In genomic region chr16:69141936-69142335, GRCh38 we compare ENCODE assay signal across 14 cellular contexts. TPM values are rescaled to one million over a fixed set of nuclear protein-coding genes. Genes with fewer than 3 reads are reported as not detected.
DNase-seq lines count a peak whose midpoint lies in the region; ATAC-seq and TF ChIP-seq lines count a peak whose summit lies in the region.
"Had no signal": no experiment of that assay in that cellular context is flagged by ENCODE, and none has a peak within 500 bp of the region (broad histone marks: within the 10 kb centered on the region; RNA-seq: fewer than 3 reads in every experiment).

No MANE protein-coding gene starts in this region.

- no peak for DNase-seq in activated naive CD8-positive, alpha-beta T cell treated with anti-CD3 and anti-CD28 coated beads, Interleukin-2, amount 10 ng/mL, durations not matched to agents 7 days and 5 days
- no peak for DNase-seq in activated naive CD8-positive, alpha-beta T cell treated with anti-CD3 and anti-CD28 coated beads, Interleukin-2, amount 50 U/mL, for 24 hours
- DNase-seq in epithelial cell of proximal tubule (ENCODE audit: low read depth) (peak; percentile 90), left kidney (ENCODE audit: low read depth, low spot score) (peak; percentile 9), GOT3 (lab: John Stamatoyannopoulos, UW) (no peak), cerebellar cortex (ENCODE audit: low spot score) (no peak)
- no peak for DNase-seq in stimulated activated effector memory CD8-positive, alpha-beta T cell treated with anti-CD3 and anti-CD28 coated beads, Interleukin-12 subunit alpha, Interleukin-12 subunit beta, amount 100 ng/mL, for 72 hours (ENCODE audit: low spot score in 2 of 2)
- DNase-seq: AML-193, DMS53, GF-D8, GM23248, H7 had no signal

- POLR2A ChIA-PET in activated naive CD8-positive, alpha-beta T cell treated with anti-CD3 and anti-CD28 coated beads, Interleukin-2, amount 10 ng/mL, durations not matched to agents 7 days and 5 days (lab: Charles Lee) = no interaction called here

- no peak for ATAC-seq in activated naive CD8-positive, alpha-beta T cell treated with anti-CD3 and anti-CD28 coated beads, Interleukin-2, amount 10 ng/mL, durations not matched to agents 7 days and 5 days (ENCODE audit: low read depth)
- no peak for ATAC-seq in activated naive CD8-positive, alpha-beta T cell treated with anti-CD3 and anti-CD28 coated beads, Interleukin-2, amount 50 U/mL, for 24 hours
- ATAC-seq in stimulated activated effector memory CD8-positive, alpha-beta T cell treated with anti-CD3 and anti-CD28 coated beads, Interleukin-12 subunit alpha, Interleukin-12 subunit beta, amount 100 ng/mL, for 72 hours = no peak
- ATAC-seq in HG02973 (IDR thresholded peaks at IDR 0.05; ENCODE audit: unreplicated experiment) = no peak

- H3K27me3 Mint-ChIP-seq in activated naive CD8-positive, alpha-beta T cell treated with anti-CD3 and anti-CD28 coated beads, Interleukin-2, amount 10 ng/mL, durations not matched to agents 7 days and 5 days = no peaks in the 10 kb centered on the region
- H3K27me3 Mint-ChIP-seq in activated naive CD8-positive, alpha-beta T cell treated with anti-CD3 and anti-CD28 coated beads, Interleukin-2, amount 50 U/mL, for 24 hours = no peaks in the 10 kb centered on the region

- peaks cover 28% of the 10 kb centered on the region for H3K36me3 Mint-ChIP-seq in activated naive CD8-positive, alpha-beta T cell treated with anti-CD3 and anti-CD28 coated beads, Interleukin-2, amount 10 ng/mL, durations not matched to agents 7 days and 5 days
- peaks cover 73% of the 10 kb centered on the region for H3K36me3 Mint-ChIP-seq in activated naive CD8-positive, alpha-beta T cell treated with anti-CD3 and anti-CD28 coated beads, Interleukin-2, amount 50 U/mL, for 24 hours (ENCODE audit: low read depth)
- H3K36me3 Mint-ChIP-seq in stimulated activated effector memory CD8-positive, alpha-beta T cell treated with anti-CD3 and anti-CD28 coated beads, Interleukin-12 subunit alpha, Interleukin-12 subunit beta, amount 100 ng/mL, for 72 hours = peaks cover 100% of the 10 kb centered on the region

- H3K4me3 Mint-ChIP-seq in activated naive CD8-positive, alpha-beta T cell treated with anti-CD3 and anti-CD28 coated beads, Interleukin-2, amount 10 ng/mL, durations not matched to agents 7 days and 5 days = no peak overlapping the region
- no peak overlapping the region for H3K4me3 Mint-ChIP-seq in activated naive CD8-positive, alpha-beta T cell treated with anti-CD3 and anti-CD28 coated beads, Interleukin-2, amount 50 U/mL, for 24 hours
- H3K4me3 Mint-ChIP-seq in stimulated activated effector memory CD8-positive, alpha-beta T cell treated with anti-CD3 and anti-CD28 coated beads, Interleukin-12 subunit alpha, Interleukin-12 subunit beta, amount 100 ng/mL, for 72 hours = no peak overlapping the region

- no peak for TF ChIP-seq CTCF in epithelial cell of proximal tubule (conservative IDR thresholded peaks at IDR 0.05; ENCODE audit: low read depth, low read length)

- no peaks in the 10 kb centered on the region for H3K9me3 Mint-ChIP-seq in activated naive CD8-positive, alpha-beta T cell treated with anti-CD3 and anti-CD28 coated beads, Interleukin-2, amount 10 ng/mL, durations not matched to agents 7 days and 5 days
- H3K9me3 Mint-ChIP-seq in activated naive CD8-positive, alpha-beta T cell treated with anti-CD3 and anti-CD28 coated beads, Interleukin-2, amount 50 U/mL, for 24 hours = no peaks in the 10 kb centered on the region
- no peaks in the 10 kb centered on the region for H3K9me3 Mint-ChIP-seq in stimulated activated effector memory CD8-positive, alpha-beta T cell treated with anti-CD3 and anti-CD28 coated beads, Interleukin-12 subunit alpha, Interleukin-12 subunit beta, amount 100 ng/mL, for 72 hours

- H3K4me1 Mint-ChIP-seq in activated naive CD8-positive, alpha-beta T cell treated with anti-CD3 and anti-CD28 coated beads, Interleukin-2, amount 10 ng/mL, durations not matched to agents 7 days and 5 days = peaks cover 8% of the 10 kb centered on the region
- H3K4me1 Mint-ChIP-seq in activated naive CD8-positive, alpha-beta T cell treated with anti-CD3 and anti-CD28 coated beads, Interleukin-2, amount 50 U/mL, for 24 hours = peaks cover 5% of the 10 kb centered on the region
- H3K4me1 Mint-ChIP-seq in stimulated activated effector memory CD8-positive, alpha-beta T cell treated with anti-CD3 and anti-CD28 coated beads, Interleukin-12 subunit alpha, Interleukin-12 subunit beta, amount 100 ng/mL, for 72 hours = peaks cover 5% of the 10 kb centered on the region

- peak overlapping the region; percentile 24 for H3K27ac Mint-ChIP-seq in activated naive CD8-positive, alpha-beta T cell treated with anti-CD3 and anti-CD28 coated beads, Interleukin-2, amount 10 ng/mL, durations not matched to agents 7 days and 5 days
- no peak overlapping the region for H3K27ac Mint-ChIP-seq in activated naive CD8-positive, alpha-beta T cell treated with anti-CD3 and anti-CD28 coated beads, Interleukin-2, amount 50 U/mL, for 24 hours
- peak overlapping the region; percentile 58 for H3K27ac Mint-ChIP-seq in stimulated activated effector memory CD8-positive, alpha-beta T cell treated with anti-CD3 and anti-CD28 coated beads, Interleukin-12 subunit alpha, Interleukin-12 subunit beta, amount 100 ng/mL, for 72 hours

- H3K4me3 ChIP-seq in epithelial cell of proximal tubule (ENCODE audit: low read depth, low read length) = peak overlapping the region; percentile 53
- H3K4me3 ChIP-seq: BLaER1, GM23248 had no signal

RNA-seq across cellular contexts. Expression of gene UTP4, which starts 9.5 kb away (rescaled TPM):
- 10 to 100 TPM; 40.5 to 41.4 TPM for total RNA-seq in activated naive CD8-positive, alpha-beta T cell treated with anti-CD3 and anti-CD28 coated beads, Interleukin-2, amount 10 ng/mL, durations not matched to agents 7 days and 5 days
- total RNA-seq in epithelial cell of proximal tubule = 16.3 and 41.0 TPM in 2 replicates

RNA-seq across cellular contexts. Expression of gene CHTF8, which starts 9.5 kb away (rescaled TPM):
- 100 to 1,000 TPM; 126 to 132 TPM for total RNA-seq in activated naive CD8-positive, alpha-beta T cell treated with anti-CD3 and anti-CD28 coated beads, Interleukin-2, amount 10 ng/mL, durations not matched to agents 7 days and 5 days
- 47.4 and 53.7 TPM in 2 replicates for total RNA-seq in epithelial cell of proximal tubule

RNA-seq across cellular contexts. Expression of gene HAS3, which starts 36.5 kb away (rescaled TPM):
- 1 to 10 TPM; 1.2 to 1.6 TPM for total RNA-seq in activated naive CD8-positive, alpha-beta T cell treated with anti-CD3 and anti-CD28 coated beads, Interleukin-2, amount 10 ng/mL, durations not matched to agents 7 days and 5 days
- total RNA-seq in epithelial cell of proximal tubule = 14.0 and 16.4 TPM in 2 replicates

RNA-seq across cellular contexts. Expression of gene SNTB2, which starts 45.0 kb away (rescaled TPM):
- total RNA-seq in activated naive CD8-positive, alpha-beta T cell treated with anti-CD3 and anti-CD28 coated beads, Interleukin-2, amount 10 ng/mL, durations not matched to agents 7 days and 5 days = 10 to 100 TPM; 19.1 to 24.1 TPM
- total RNA-seq in epithelial cell of proximal tubule = 5.8 and 31.0 TPM in 2 replicates

Comparison
In these comparisons a context has a peak if more than half of its experiments do, and no peak if none do; other contexts are left out.
1. DNase-seq: peak in epithelial cell of proximal tubule (single experiment) and left kidney (single experiment); none in activated naive CD8-positive, alpha-beta T cell treated with anti-CD3 and anti-CD28 coated beads, Interleukin-2, amount 10 ng/mL, durations not matched to agents 7 days and 5 days (single experiment), activated naive CD8-positive, alpha-beta T cell treated with anti-CD3 and anti-CD28 coated beads, Interleukin-2, amount 50 U/mL, for 24 hours (single experiment), stimulated activated effector memory CD8-positive, alpha-beta T cell treated with anti-CD3 and anti-CD28 coated beads, Interleukin-12 subunit alpha, Interleukin-12 subunit beta, amount 100 ng/mL, for 72 hours (0 of 2), GOT3 (single experiment) and cerebellar cortex (single experiment).